1 cellular context compared by ENCODE assay signal in genomic region chr3:171796625-171797264, GRCh38.
TF ChIP-seq lines count a peak whose summit lies in the region.

No MANE protein-coding gene starts in this region.

TF ChIP-seq in GM23338, 12 proteins besides CTCF, POLR2A, EP300 and RAD21:
- TF ChIP-seq POLR2AphosphoS5 (IDR thresholded peaks at IDR 0.05; ENCODE audit: low read depth) (no peak), CREB1 (CRISPR knock-in tag; IDR thresholded peaks at IDR 0.05; ENCODE audit: low read depth) (no peak), EZH2phosphoT487 (IDR thresholded peaks at IDR 0.05; ENCODE audit: unreplicated experiment) (no peak), ZNF114 (CRISPR knock-in tag; IDR thresholded peaks at IDR 0.05) (no peak), JUNB (IDR thresholded peaks at IDR 0.05; ENCODE audit: unreplicated experiment) (no peak), STAT1 (IDR thresholded peaks at IDR 0.05; ENCODE audit: unreplicated experiment) (no peak), ETS1 (IDR thresholded peaks at IDR 0.05) (no peak), EZH2 (IDR thresholded peaks at IDR 0.05; ENCODE audit: low read depth, unreplicated experiment) (no peak), ZNF331 (CRISPR knock-in tag; IDR thresholded peaks at IDR 0.05; ENCODE audit: low read depth) (no peak), REST (IDR thresholded peaks at IDR 0.05; ENCODE audit: unreplicated experiment) (no peak), NANOG (IDR thresholded peaks at IDR 0.05; ENCODE audit: borderline replicate concordance) (no peak)
- TF ChIP-seq, protein P1, sequence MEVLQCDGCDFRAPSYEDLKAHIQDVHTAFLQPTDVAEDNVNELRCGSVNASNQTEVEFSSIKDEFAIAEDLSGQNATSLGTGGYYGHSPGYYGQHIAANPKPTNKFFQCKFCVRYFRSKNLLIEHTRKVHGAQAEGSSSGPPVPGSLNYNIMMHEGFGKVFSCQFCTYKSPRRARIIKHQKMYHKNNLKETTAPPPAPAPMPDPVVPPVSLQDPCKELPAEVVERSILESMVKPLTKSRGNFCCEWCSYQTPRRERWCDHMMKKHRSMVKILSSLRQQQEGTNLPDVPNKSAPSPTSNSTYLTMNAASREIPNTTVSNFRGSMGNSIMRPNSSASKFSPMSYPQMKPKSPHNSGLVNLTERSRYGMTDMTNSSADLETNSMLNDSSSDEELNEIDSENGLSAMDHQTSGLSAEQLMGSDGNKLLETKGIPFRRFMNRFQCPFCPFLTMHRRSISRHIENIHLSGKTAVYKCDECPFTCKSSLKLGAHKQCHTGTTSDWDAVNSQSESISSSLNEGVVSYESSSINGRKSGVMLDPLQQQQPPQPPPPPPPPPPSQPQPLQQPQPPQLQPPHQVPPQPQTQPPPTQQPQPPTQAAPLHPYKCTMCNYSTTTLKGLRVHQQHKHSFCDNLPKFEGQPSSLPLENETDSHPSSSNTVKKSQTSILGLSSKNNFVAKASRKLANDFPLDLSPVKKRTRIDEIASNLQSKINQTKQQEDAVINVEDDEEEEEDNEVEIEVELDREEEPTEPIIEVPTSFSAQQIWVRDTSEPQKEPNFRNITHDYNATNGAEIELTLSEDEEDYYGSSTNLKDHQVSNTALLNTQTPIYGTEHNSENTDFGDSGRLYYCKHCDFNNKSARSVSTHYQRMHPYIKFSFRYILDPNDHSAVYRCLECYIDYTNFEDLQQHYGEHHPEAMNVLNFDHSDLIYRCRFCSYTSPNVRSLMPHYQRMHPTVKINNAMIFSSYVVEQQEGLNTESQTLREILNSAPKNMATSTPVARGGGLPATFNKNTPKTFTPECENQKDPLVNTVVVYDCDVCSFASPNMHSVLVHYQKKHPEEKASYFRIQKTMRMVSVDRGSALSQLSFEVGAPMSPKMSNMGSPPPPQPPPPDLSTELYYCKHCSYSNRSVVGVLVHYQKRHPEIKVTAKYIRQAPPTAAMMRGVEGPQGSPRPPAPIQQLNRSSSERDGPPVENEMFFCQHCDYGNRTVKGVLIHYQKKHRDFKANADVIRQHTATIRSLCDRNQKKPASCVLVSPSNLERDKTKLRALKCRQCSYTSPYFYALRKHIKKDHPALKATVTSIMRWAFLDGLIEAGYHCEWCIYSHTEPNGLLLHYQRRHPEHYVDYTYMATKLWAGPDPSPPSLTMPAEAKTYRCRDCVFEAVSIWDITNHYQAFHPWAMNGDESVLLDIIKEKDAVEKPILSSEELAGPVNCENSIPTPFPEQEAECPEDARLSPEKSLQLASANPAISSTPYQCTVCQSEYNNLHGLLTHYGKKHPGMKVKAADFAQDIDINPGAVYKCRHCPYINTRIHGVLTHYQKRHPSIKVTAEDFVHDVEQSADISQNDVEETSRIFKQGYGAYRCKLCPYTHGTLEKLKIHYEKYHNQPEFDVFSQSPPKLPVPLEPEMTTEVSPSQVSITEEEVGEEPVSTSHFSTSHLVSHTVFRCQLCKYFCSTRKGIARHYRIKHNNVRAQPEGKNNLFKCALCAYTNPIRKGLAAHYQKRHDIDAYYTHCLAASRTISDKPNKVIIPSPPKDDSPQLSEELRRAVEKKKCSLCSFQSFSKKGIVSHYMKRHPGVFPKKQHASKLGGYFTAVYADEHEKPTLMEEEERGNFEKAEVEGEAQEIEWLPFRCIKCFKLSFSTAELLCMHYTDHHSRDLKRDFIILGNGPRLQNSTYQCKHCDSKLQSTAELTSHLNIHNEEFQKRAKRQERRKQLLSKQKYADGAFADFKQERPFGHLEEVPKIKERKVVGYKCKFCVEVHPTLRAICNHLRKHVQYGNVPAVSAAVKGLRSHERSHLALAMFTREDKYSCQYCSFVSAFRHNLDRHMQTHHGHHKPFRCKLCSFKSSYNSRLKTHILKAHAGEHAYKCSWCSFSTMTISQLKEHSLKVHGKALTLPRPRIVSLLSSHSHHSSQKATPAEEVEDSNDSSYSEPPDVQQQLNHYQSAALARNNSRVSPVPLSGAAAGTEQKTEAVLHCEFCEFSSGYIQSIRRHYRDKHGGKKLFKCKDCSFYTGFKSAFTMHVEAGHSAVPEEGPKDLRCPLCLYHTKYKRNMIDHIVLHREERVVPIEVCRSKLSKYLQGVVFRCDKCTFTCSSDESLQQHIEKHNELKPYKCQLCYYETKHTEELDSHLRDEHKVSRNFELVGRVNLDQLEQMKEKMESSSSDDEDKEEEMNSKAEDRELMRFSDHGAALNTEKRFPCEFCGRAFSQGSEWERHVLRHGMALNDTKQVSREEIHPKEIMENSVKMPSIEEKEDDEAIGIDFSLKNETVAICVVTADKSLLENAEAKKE (CRISPR knock-in tag; IDR thresholded peaks at IDR 0.05): no peak
